In genomic region chr12:332581-333205, GRCh38 we compare ENCODE assay signal across 1 cellular context.
TF ChIP-seq lines count a peak whose summit lies in the region.

No MANE protein-coding gene starts in this region.

TF ChIP-seq in SK-N-SH treated with all-trans-retinoic acid at 6 μM for 48 hours, 23 proteins besides CTCF, POLR2A, EP300 and RAD21 (continued from another document):
- TF ChIP-seq CSRNP3 (CRISPR knock-in tag; IDR thresholded peaks at IDR 0.05) (no peak), CREB5 (CRISPR knock-in tag; IDR thresholded peaks at IDR 0.05; ENCODE audit: low read depth) (no peak), RARB (CRISPR knock-in tag; IDR thresholded peaks at IDR 0.05) (no peak)
